ENCODE assay signal across 8 cellular contexts in genomic region chr22:39153220-39153860, GRCh38. TPM values are rescaled to one million over a fixed set of nuclear protein-coding genes. Genes with fewer than 3 reads are reported as not detected.
A peak's percentile ranks its signal among the peaks of the same experiment; 100 is the strongest.
DNase-seq lines count a peak whose midpoint lies in the region; ATAC-seq and TF ChIP-seq lines count a peak whose summit lies in the region.

No MANE protein-coding gene starts in this region.

- H3K9me3 ChIP-seq in RWPE2 (ENCODE audit: severe bottlenecking) = no peaks in the 10 kb centered on the region

- TF ChIP-seq CTCF in RWPE2 (IDR thresholded peaks at IDR 0.05; ENCODE audit: poor library complexity, severe bottlenecking) (no peak), fibroblast of pulmonary artery (IDR thresholded peaks at IDR 0.05; ENCODE audit: low read length, missing control alignments) (no peak)

- ATAC-seq in RWPE2 (ENCODE audit: low read depth) = peak; percentile 8; the same call in 2 of the 3 replicates
- ATAC-seq in sciatic nerve = peak; percentile 3
- ATAC-seq in HG03565 (IDR thresholded peaks at IDR 0.05; ENCODE audit: unreplicated experiment) = no peak
- ATAC-seq in GM21390 (IDR thresholded peaks at IDR 0.05; ENCODE audit: unreplicated experiment) = no peak

- DNase-seq in H7 (peak; percentile 71), RWPE2 (ENCODE audit: low spot score) (no peak), fibroblast of pulmonary artery (ENCODE audit: low read depth) (no peak), sciatic nerve (ENCODE audit: low spot score) (peak; percentile 71), cerebellar nuclear complex (lab: John Stamatoyannopoulos, UW) (no peak), NCI-H2029 treated with DMSO at 0.1 percent for 48 hours (lab: John Stamatoyannopoulos, UW) (no peak)

- intact Hi-C loops in sciatic nerve (cut with DNase I) = no loop called here

- H3K4me3 ChIP-seq in H7 (ENCODE audit: insufficient read depth, low read depth, low read length) (peak overlapping the region; percentile 74), RWPE2 (ENCODE audit: severe bottlenecking) (peak overlapping the region; percentile 46), fibroblast of pulmonary artery (replicated peaks; ENCODE audit: low read depth, low read length) (peak overlapping the region; percentile 53)

- peak overlapping the region; percentile 36 for H3K27ac ChIP-seq in RWPE2 (ENCODE audit: poor library complexity, severe bottlenecking)

- no peaks in the 10 kb centered on the region for H3K4me1 ChIP-seq in RWPE2 (ENCODE audit: insufficient read depth, poor library complexity, severe bottlenecking)

- H3K36me3 ChIP-seq in H7 (replicated peaks; ENCODE audit: control insufficient read depth, insufficient read depth, low read length) (no peaks in the 10 kb centered on the region; the same call in 1 of the 2 replicates), RWPE2 (ENCODE audit: low read depth) (no peaks in the 10 kb centered on the region)

- H3K27me3 ChIP-seq in H7 (ENCODE audit: control insufficient read depth, insufficient read depth, low read length) (peaks cover 23% of the 10 kb centered on the region), RWPE2 (ENCODE audit: insufficient read depth, poor library complexity, severe bottlenecking) (no peaks in the 10 kb centered on the region)

RNA-seq across cellular contexts. Expression of gene CBX7, which starts 0.9 kb away (rescaled TPM):
- total RNA-seq in H7 (2014; rRNA removed; shearing (Covaris generic)) = 4.5 and 5.4 TPM in 2 replicates
- total RNA-seq in sciatic nerve = 115 TPM

RNA-seq across cellular contexts. Expression of gene APOBEC3H, which starts 56.3 kb away (rescaled TPM):
- total RNA-seq in H7 (2014; rRNA removed; shearing (Covaris generic)) = 0.52 TPM in 1 of 2 replicates, not detected in the other
- 1.1 TPM for total RNA-seq in sciatic nerve

Comparison
In these comparisons a context has a peak if more than half of its experiments do, and no peak if none do; other contexts are left out.
1. DNase-seq: peak in H7 (single experiment) and sciatic nerve (single experiment); none in RWPE2 (single experiment), fibroblast of pulmonary artery (single experiment), cerebellar nuclear complex (0 of 2) and NCI-H2029 treated with DMSO at 0.1 percent for 48 hours (single experiment).
2. ATAC-seq: peak in RWPE2 (single experiment) and sciatic nerve (single experiment); none in HG03565 (single experiment) and GM21390 (single experiment).
3. RNA of gene CBX7, which starts 0.9 kb away (total RNA-seq): 115 TPM in sciatic nerve (single experiment); 4.5 to 5.4 TPM in H7; every median in the first group is over 10 times any median in the second.
4. Peak in every context shown above with its lines, with median percentiles within 50 percentile points of each other: H3K4me3 ChIP-seq.